14 cellular contexts compared by ENCODE assay signal in the genomic region with DNA sequence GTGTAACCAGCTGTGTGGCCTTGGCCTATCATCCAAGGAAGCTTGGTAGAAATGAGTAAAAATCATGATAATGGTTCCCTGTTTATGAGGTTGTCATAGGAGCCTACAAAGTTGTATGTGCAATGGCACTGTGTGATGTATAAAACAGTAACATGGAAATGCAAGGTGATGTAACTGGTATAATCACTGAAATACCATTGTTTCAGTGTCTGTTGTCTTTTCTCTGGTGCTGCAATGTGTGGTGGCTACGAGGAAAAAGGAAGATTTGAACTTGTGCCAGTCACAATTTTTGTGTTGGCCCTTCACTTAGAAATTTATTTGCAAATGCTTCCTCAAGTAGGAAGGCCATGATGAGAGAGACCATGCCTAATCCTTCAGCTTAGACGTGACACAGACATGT.
"Had no signal": no experiment of that assay in that cellular context is flagged by ENCODE, and none has a peak within 500 bp of the region (broad histone marks: within the 10 kb centered on the region; RNA-seq: fewer than 3 reads in every experiment).

No MANE protein-coding gene starts in this region.

- H3K4me3 ChIP-seq: gastrocnemius medialis had no signal

- H3K27me3 Mint-ChIP-seq: activated CD4-positive, alpha-beta memory T cell treated with anti-CD3 and anti-CD28 coated beads for 36 hours; activated CD8-positive, alpha-beta memory T cell treated with anti-CD3 and anti-CD28 coated beads, Interleukin-2, amount 10 ng/mL, durations not matched to agents 7 days and 5 days; activated T-cell treated with anti-CD3 and anti-CD28 coated beads, Interleukin-2, amount 50 U/mL, for 24 hours; naive B cell; stimulated activated memory B cell treated with anti-CD40 and anti-IgM and Interleukin-4, amounts not matched to agents 10 μg/mL and 1 μg/mL and 100 μg/mL, for 72 hours had no signal

- ATAC-seq: activated CD8-positive, alpha-beta memory T cell treated with anti-CD3 and anti-CD28 coated beads, Interleukin-2, amount 10 ng/mL, durations not matched to agents 7 days and 5 days; gastrocnemius medialis; left lobe of liver; stimulated activated memory B cell treated with anti-CD40 and anti-IgM and Interleukin-4, amounts not matched to agents 10 μg/mL and 1 μg/mL and 100 μg/mL, for 72 hours had no signal

- H3K36me3 ChIP-seq: gastrocnemius medialis had no signal

- H3K9me3 ChIP-seq: gastrocnemius medialis had no signal

- H3K27ac Mint-ChIP-seq: activated CD4-positive, alpha-beta memory T cell treated with anti-CD3 and anti-CD28 coated beads for 36 hours; activated CD8-positive, alpha-beta memory T cell treated with anti-CD3 and anti-CD28 coated beads, Interleukin-2, amount 10 ng/mL, durations not matched to agents 7 days and 5 days; activated T-cell treated with anti-CD3 and anti-CD28 coated beads, Interleukin-2, amount 50 U/mL, for 24 hours; stimulated activated memory B cell treated with anti-CD40 and anti-IgM and Interleukin-4, amounts not matched to agents 10 μg/mL and 1 μg/mL and 100 μg/mL, for 72 hours had no signal

- H3K9me3 Mint-ChIP-seq: activated CD4-positive, alpha-beta memory T cell treated with anti-CD3 and anti-CD28 coated beads for 36 hours; activated T-cell treated with anti-CD3 and anti-CD28 coated beads, Interleukin-2, amount 50 U/mL, for 24 hours; naive B cell; stimulated activated memory B cell treated with anti-CD40 and anti-IgM and Interleukin-4, amounts not matched to agents 10 μg/mL and 1 μg/mL and 100 μg/mL, for 72 hours had no signal

- DNase-seq: activated CD4-positive, alpha-beta memory T cell treated with anti-CD3 and anti-CD28 coated beads for 36 hours; activated CD8-positive, alpha-beta memory T cell treated with anti-CD3 and anti-CD28 coated beads, Interleukin-2, amount 10 ng/mL, durations not matched to agents 7 days and 5 days; activated naive CD4-positive, alpha-beta T cell treated with anti-CD3 and anti-CD28 coated beads, Interleukin-2, amount 50 U/mL, for 16 hours; activated T-cell treated with anti-CD3 and anti-CD28 coated beads, Interleukin-2, amount 50 U/mL, for 24 hours; dermis blood vessel endothelial cell; gastrocnemius medialis; islet precursor cell; mammary epithelial cell; naive B cell; stimulated activated CD4-positive, alpha-beta T cell treated with anti-CD3 and anti-CD28 coated beads, Interleukin-2, amount 100 ng/mL, for 48 hours; trophoblast cell had no signal

- H3K27me3 ChIP-seq: gastrocnemius medialis had no signal

- H3K27ac ChIP-seq: gastrocnemius medialis, VCaP had no signal

- H3K4me3 Mint-ChIP-seq: activated CD4-positive, alpha-beta memory T cell treated with anti-CD3 and anti-CD28 coated beads for 36 hours; activated CD8-positive, alpha-beta memory T cell treated with anti-CD3 and anti-CD28 coated beads, Interleukin-2, amount 10 ng/mL, durations not matched to agents 7 days and 5 days; activated T-cell treated with anti-CD3 and anti-CD28 coated beads, Interleukin-2, amount 50 U/mL, for 24 hours; naive B cell; stimulated activated memory B cell treated with anti-CD40 and anti-IgM and Interleukin-4, amounts not matched to agents 10 μg/mL and 1 μg/mL and 100 μg/mL, for 72 hours had no signal
